ENCODE assay signal across 9 cellular contexts in the genomic region with DNA sequence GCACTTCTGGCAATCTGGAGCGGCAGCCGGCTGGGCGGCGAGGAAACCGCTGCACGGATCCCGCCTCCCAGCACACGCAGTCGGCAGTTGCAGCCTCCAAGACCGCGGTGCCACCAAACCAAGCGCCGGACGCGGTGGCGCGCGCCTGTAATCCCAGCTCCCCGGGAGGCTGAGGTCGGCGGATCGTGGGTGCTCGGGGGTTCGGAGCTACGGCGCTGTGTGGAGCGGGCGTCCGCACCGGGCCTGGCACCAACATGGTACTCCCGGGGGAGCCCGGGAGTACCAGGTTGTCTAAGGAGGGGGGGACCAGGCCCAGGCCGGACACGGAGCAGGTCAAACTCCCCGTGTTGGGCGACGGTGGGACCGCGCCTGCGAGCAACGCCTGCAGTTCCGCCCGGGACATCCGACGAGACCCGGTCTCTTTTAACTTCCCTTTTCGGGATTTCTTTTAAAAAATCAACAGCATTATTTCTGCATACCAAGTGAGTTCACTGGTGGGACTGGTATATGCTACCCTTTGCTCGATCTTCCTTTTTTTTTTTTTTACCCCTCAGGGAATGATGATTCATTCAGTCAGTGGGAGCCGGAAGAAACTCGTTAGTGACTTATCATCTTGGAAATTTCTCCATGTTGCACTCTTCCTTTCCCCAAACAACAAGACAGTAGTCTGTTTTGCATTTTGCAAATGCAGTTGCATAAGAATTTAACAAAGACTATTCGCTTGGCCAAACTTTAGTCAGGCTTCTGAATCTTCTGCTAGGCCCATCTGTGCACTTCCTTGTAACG. TPM values are rescaled to one million over a fixed set of nuclear protein-coding genes. Genes with fewer than 3 reads are reported as not detected.
DNase-seq lines count a peak whose midpoint lies in the region; ATAC-seq and TF ChIP-seq lines count a peak whose summit lies in the region.
"Had no signal": no experiment of that assay in that cellular context is flagged by ENCODE, and none has a peak within 500 bp of the region (broad histone marks: within the 10 kb centered on the region; RNA-seq: fewer than 3 reads in every experiment).

No MANE protein-coding gene starts in this region.

- peaks cover 38% of the 10 kb centered on the region for H3K27me3 Mint-ChIP-seq in activated CD4-positive, alpha-beta T cell treated with anti-CD3 and anti-CD28 coated beads for 36 hours
- H3K27me3 Mint-ChIP-seq in activated CD8-positive, alpha-beta T cell treated with anti-CD3 and anti-CD28 coated beads, Interleukin-2, amount 10 ng/mL, durations not matched to agents 7 days and 5 days (ENCODE audit: low read depth) = peaks cover 45% of the 10 kb centered on the region
- H3K27me3 Mint-ChIP-seq in glutamatergic neuron (ENCODE audit: unreplicated experiment) = peaks cover 21% of the 10 kb centered on the region

- H3K4me3 Mint-ChIP-seq in activated CD4-positive, alpha-beta T cell treated with anti-CD3 and anti-CD28 coated beads for 36 hours = peak overlapping the region; percentile 50
- peak overlapping the region; percentile 65 for H3K4me3 Mint-ChIP-seq in activated CD8-positive, alpha-beta T cell treated with anti-CD3 and anti-CD28 coated beads, Interleukin-2, amount 10 ng/mL, durations not matched to agents 7 days and 5 days
- H3K4me3 Mint-ChIP-seq in glutamatergic neuron (ENCODE audit: unreplicated experiment) = peak overlapping the region; percentile 76

- no peak overlapping the region for H3K27ac ChIP-seq in body of pancreas
- H3K27ac ChIP-seq: 22Rv1 had no signal

- H3K4me1 Mint-ChIP-seq in activated CD4-positive, alpha-beta T cell treated with anti-CD3 and anti-CD28 coated beads for 36 hours = peaks cover 27% of the 10 kb centered on the region
- peaks cover 32% of the 10 kb centered on the region for H3K4me1 Mint-ChIP-seq in activated CD8-positive, alpha-beta T cell treated with anti-CD3 and anti-CD28 coated beads, Interleukin-2, amount 10 ng/mL, durations not matched to agents 7 days and 5 days (ENCODE audit: low read depth)
- peaks cover 5% of the 10 kb centered on the region for H3K4me1 Mint-ChIP-seq in glutamatergic neuron (ENCODE audit: low read depth, unreplicated experiment)

- intact Hi-C loops in activated CD4-positive, alpha-beta T cell treated with anti-CD3 and anti-CD28 coated beads for 36 hours (cut with DNase I, micrococcal nuclease) = no loop called here
- intact Hi-C loops in body of pancreas (cut with DNase I) = no loop called here

- no peak for ATAC-seq in activated CD4-positive, alpha-beta T cell treated with anti-CD3 and anti-CD28 coated beads for 36 hours
- ATAC-seq in activated CD8-positive, alpha-beta T cell treated with anti-CD3 and anti-CD28 coated beads, Interleukin-2, amount 10 ng/mL, durations not matched to agents 7 days and 5 days = no peak
- ATAC-seq in body of pancreas = no peak

- no peaks in the 10 kb centered on the region for H3K9me3 Mint-ChIP-seq in activated CD4-positive, alpha-beta T cell treated with anti-CD3 and anti-CD28 coated beads for 36 hours (ENCODE audit: low read depth)
- no peaks in the 10 kb centered on the region for H3K9me3 Mint-ChIP-seq in activated CD8-positive, alpha-beta T cell treated with anti-CD3 and anti-CD28 coated beads, Interleukin-2, amount 10 ng/mL, durations not matched to agents 7 days and 5 days (ENCODE audit: insufficient read depth)
- H3K9me3 Mint-ChIP-seq in glutamatergic neuron (ENCODE audit: unreplicated experiment) = peaks cover 19% of the 10 kb centered on the region

- peaks cover 11% of the 10 kb centered on the region for H3K4me1 ChIP-seq in body of pancreas

- no peak for TF ChIP-seq POLR2A in body of pancreas (IDR thresholded peaks at IDR 0.05)

- H3K36me3 ChIP-seq in body of pancreas (replicated peaks in 1 of 2; ENCODE audit: insufficient read depth in 1 of 2, low read depth in 2 of 2) = no peaks in the 10 kb centered on the region

- TF ChIP-seq CTCF in glutamatergic neuron (IDR thresholded peaks at IDR 0.05; ENCODE audit: partially characterized antibody, unreplicated experiment) = no peak
- no peak for TF ChIP-seq CTCF in body of pancreas (IDR thresholded peaks at IDR 0.05)

- no peaks in the 10 kb centered on the region for H3K27me3 ChIP-seq in body of pancreas

- WGBS in body of pancreas, 2 donors = 28 to 62% methylated on average over 22 to 50 of the region's 52 CpGs

- no peak overlapping the region for H3K4me3 ChIP-seq in body of pancreas

- no peaks in the 10 kb centered on the region for H3K9me3 ChIP-seq in body of pancreas

- peak; percentile 42 for DNase-seq in activated CD4-positive, alpha-beta T cell treated with anti-CD3 and anti-CD28 coated beads for 36 hours
- DNase-seq in activated CD4-positive, alpha-beta T cell treated with anti-CD3 and anti-CD28 coated beads, Interleukin-2, amount 50 U/mL, for 1 hour = no peak
- no peak for DNase-seq in activated CD8-positive, alpha-beta T cell treated with anti-CD3 and anti-CD28 coated beads, Interleukin-2, amount 10 ng/mL, durations not matched to agents 7 days and 5 days
- peak; percentile 32 for DNase-seq in glutamatergic neuron
- DNase-seq in stimulated activated CD4-positive, alpha-beta T cell treated with anti-CD3 and anti-CD28 coated beads, Interleukin-4, amount 100 ng/mL, for 1 hour = peak; percentile 24
- DNase-seq in superior temporal gyrus (ENCODE audit: extremely low spot score) = no peak
- DNase-seq in NCI-H524 (lab: John Stamatoyannopoulos, UW) = no peak
- no peak for DNase-seq in body of pancreas

- CTCF ChIA-PET in activated CD4-positive, alpha-beta T cell treated with anti-CD3 and anti-CD28 coated beads for 36 hours (lab: Charles Lee) = no interaction called here
- CTCF ChIA-PET in activated CD8-positive, alpha-beta T cell treated with anti-CD3 and anti-CD28 coated beads, Interleukin-2, amount 10 ng/mL, durations not matched to agents 7 days and 5 days (lab: Charles Lee) = interaction anchor here (0.9 to 1.4 kb wide), 2 partner anchors 34 to 140 kb away, joined by 3 read pairs; no protein-coding TSS in a partner anchor

- POLR2A ChIA-PET in activated CD4-positive, alpha-beta T cell treated with anti-CD3 and anti-CD28 coated beads for 36 hours (lab: Charles Lee) = no interaction called here
- POLR2A ChIA-PET in activated CD8-positive, alpha-beta T cell treated with anti-CD3 and anti-CD28 coated beads, Interleukin-2, amount 10 ng/mL, durations not matched to agents 7 days and 5 days (lab: Charles Lee) = interaction anchor here (1.4 kb wide), 1 partner anchor 54 kb away, joined by 4 read pairs; a partner anchor contains a TSS

- peaks cover 8% of the 10 kb centered on the region for H3K36me3 Mint-ChIP-seq in activated CD4-positive, alpha-beta T cell treated with anti-CD3 and anti-CD28 coated beads for 36 hours (ENCODE audit: low read depth)
- peaks cover 9% of the 10 kb centered on the region for H3K36me3 Mint-ChIP-seq in activated CD8-positive, alpha-beta T cell treated with anti-CD3 and anti-CD28 coated beads, Interleukin-2, amount 10 ng/mL, durations not matched to agents 7 days and 5 days (ENCODE audit: low read depth)
- H3K36me3 Mint-ChIP-seq in glutamatergic neuron (ENCODE audit: unreplicated experiment) = peaks cover 4% of the 10 kb centered on the region

- H3K27ac Mint-ChIP-seq in activated CD4-positive, alpha-beta T cell treated with anti-CD3 and anti-CD28 coated beads for 36 hours = peak overlapping the region; percentile 15
- H3K27ac Mint-ChIP-seq in activated CD8-positive, alpha-beta T cell treated with anti-CD3 and anti-CD28 coated beads, Interleukin-2, amount 10 ng/mL, durations not matched to agents 7 days and 5 days = no peak overlapping the region
- H3K27ac Mint-ChIP-seq in glutamatergic neuron (ENCODE audit: unreplicated experiment) = no peak overlapping the region

RNA-seq across cellular contexts. Expression of a gene that starts 27.6 kb away (rescaled TPM):
- 1 to 10 TPM in 1 of 2 experiments, under 1 TPM in 1; 0.98 to 1.0 TPM for total RNA-seq in activated CD4-positive, alpha-beta T cell treated with anti-CD3 and anti-CD28 coated beads for 36 hours
- under 1 TPM; 0.39 to 0.40 TPM for total RNA-seq in activated CD8-positive, alpha-beta T cell treated with anti-CD3 and anti-CD28 coated beads, Interleukin-2, amount 10 ng/mL, durations not matched to agents 7 days and 5 days
- 5.1 TPM for total RNA-seq in glutamatergic neuron (ENCODE audit: unreplicated experiment)
- not detected for total RNA-seq in body of pancreas

RNA-seq across cellular contexts. Expression of a gene that starts 53.8 kb away (rescaled TPM):
- 10 to 100 TPM; 48.5 to 54.6 TPM for total RNA-seq in activated CD4-positive, alpha-beta T cell treated with anti-CD3 and anti-CD28 coated beads for 36 hours
- total RNA-seq in activated CD8-positive, alpha-beta T cell treated with anti-CD3 and anti-CD28 coated beads, Interleukin-2, amount 10 ng/mL, durations not matched to agents 7 days and 5 days = 10 to 100 TPM; 58.3 to 60.1 TPM
- total RNA-seq in glutamatergic neuron (ENCODE audit: unreplicated experiment) (65.2 TPM), body of pancreas (10 to 100 TPM; 56.3 to 69.2 TPM)

Comparison
In these comparisons a context has a peak if more than half of its experiments do, and no peak if none do; other contexts are left out.
1. DNase-seq: peak in activated CD4-positive, alpha-beta T cell treated with anti-CD3 and anti-CD28 coated beads for 36 hours (single experiment), glutamatergic neuron (single experiment) and stimulated activated CD4-positive, alpha-beta T cell treated with anti-CD3 and anti-CD28 coated beads, Interleukin-4, amount 100 ng/mL, for 1 hour (single experiment); none in activated CD4-positive, alpha-beta T cell treated with anti-CD3 and anti-CD28 coated beads, Interleukin-2, amount 50 U/mL, for 1 hour (single experiment), activated CD8-positive, alpha-beta T cell treated with anti-CD3 and anti-CD28 coated beads, Interleukin-2, amount 10 ng/mL, durations not matched to agents 7 days and 5 days (single experiment), superior temporal gyrus (single experiment), NCI-H524 (0 of 2) and body of pancreas (0 of 4).
2. Peak in every context shown above with its lines, with median percentiles within 50 percentile points of each other: H3K4me3 Mint-ChIP-seq.